1 cellular context compared by ENCODE assay signal in genomic region chr2:85661139-85661858, GRCh38.
TF ChIP-seq lines count a peak whose summit lies in the region.

No MANE protein-coding gene starts in this region.

TF ChIP-seq in WTC11, 78 proteins besides CTCF, POLR2A, EP300 and RAD21:
- TF ChIP-seq HMGXB4 (CRISPR knock-in tag; IDR thresholded peaks at IDR 0.05) (no peak), ZNF532 (CRISPR knock-in tag; IDR thresholded peaks at IDR 0.05; ENCODE audit: borderline replicate concordance) (no peak), NFE2L1 (CRISPR knock-in tag; IDR thresholded peaks at IDR 0.05) (no peak), ATF2 (CRISPR knock-in tag; IDR thresholded peaks at IDR 0.05; ENCODE audit: borderline replicate concordance, low read depth) (no peak), TEAD4 (CRISPR knock-in tag; IDR thresholded peaks at IDR 0.05) (no peak), ZBTB21 (CRISPR knock-in tag; IDR thresholded peaks at IDR 0.05; ENCODE audit: borderline replicate concordance) (no peak), ZNF671 (CRISPR knock-in tag; IDR thresholded peaks at IDR 0.05) (no peak), SMAD3 (CRISPR knock-in tag; IDR thresholded peaks at IDR 0.05; ENCODE audit: borderline replicate concordance) (no peak), EMX1 (CRISPR knock-in tag; IDR thresholded peaks at IDR 0.05) (no peak)
